ENCODE assay signal across 23 cellular contexts in genomic region chr9:125432715-125433385, GRCh38.
"Had no signal": no experiment of that assay in that cellular context is flagged by ENCODE, and none has a peak within 500 bp of the region (broad histone marks: within the 10 kb centered on the region; RNA-seq: fewer than 3 reads in every experiment).

No MANE protein-coding gene starts in this region.

- H3K4me3 Mint-ChIP-seq: activated CD4-positive, alpha-beta memory T cell treated with anti-CD3 and anti-CD28 coated beads for 36 hours; activated CD4-positive, alpha-beta T cell treated with anti-CD3 and anti-CD28 coated beads for 36 hours; activated CD8-positive, alpha-beta memory T cell treated with anti-CD3 and anti-CD28 coated beads, Interleukin-2, amount 10 ng/mL, durations not matched to agents 7 days and 5 days; activated naive CD4-positive, alpha-beta T cell treated with anti-CD3 and anti-CD28 coated beads, Interleukin-2, amount 50 U/mL, for 24 hours; central memory CD8-positive, alpha-beta T cell; nephron had no signal

- H3K27me3 Mint-ChIP-seq: activated CD4-positive, alpha-beta memory T cell treated with anti-CD3 and anti-CD28 coated beads for 36 hours; activated CD4-positive, alpha-beta T cell treated with anti-CD3 and anti-CD28 coated beads for 36 hours; activated CD8-positive, alpha-beta memory T cell treated with anti-CD3 and anti-CD28 coated beads, Interleukin-2, amount 10 ng/mL, durations not matched to agents 7 days and 5 days; activated naive CD4-positive, alpha-beta T cell treated with anti-CD3 and anti-CD28 coated beads, Interleukin-2, amount 50 U/mL, for 24 hours; central memory CD8-positive, alpha-beta T cell had no signal

- H3K27ac ChIP-seq: body of pancreas, coronary artery, esophagus squamous epithelium, psoas muscle, right lobe of liver, spleen, stomach, thoracic aorta had no signal

- H3K4me3 ChIP-seq: body of pancreas, coronary artery, esophagus squamous epithelium, psoas muscle, right lobe of liver, spleen, stomach, thoracic aorta had no signal

- H3K9me3 ChIP-seq: body of pancreas, esophagus squamous epithelium, psoas muscle, right lobe of liver, spleen, stomach, thoracic aorta had no signal

- H3K4me1 Mint-ChIP-seq: activated CD4-positive, alpha-beta T cell treated with anti-CD3 and anti-CD28 coated beads for 36 hours; activated CD8-positive, alpha-beta memory T cell treated with anti-CD3 and anti-CD28 coated beads, Interleukin-2, amount 10 ng/mL, durations not matched to agents 7 days and 5 days; activated naive CD4-positive, alpha-beta T cell treated with anti-CD3 and anti-CD28 coated beads, Interleukin-2, amount 50 U/mL, for 24 hours; central memory CD8-positive, alpha-beta T cell had no signal

- H3K27ac Mint-ChIP-seq: activated CD4-positive, alpha-beta memory T cell treated with anti-CD3 and anti-CD28 coated beads for 36 hours; activated CD4-positive, alpha-beta T cell treated with anti-CD3 and anti-CD28 coated beads for 36 hours; activated CD8-positive, alpha-beta memory T cell treated with anti-CD3 and anti-CD28 coated beads, Interleukin-2, amount 10 ng/mL, durations not matched to agents 7 days and 5 days; activated naive CD4-positive, alpha-beta T cell treated with anti-CD3 and anti-CD28 coated beads, Interleukin-2, amount 50 U/mL, for 24 hours; activated T-helper 2 cell treated with anti-CD3 and anti-CD28 coated beads, Interferon-gamma antibody, Interleukin-2, Interleukin-4, amounts not matched to agents 10 μg/mL and 5 μg/mL and 100 μg/mL, durations not matched to agents 14 hours and 24 hours and 36 hours had no signal

- H3K4me1 ChIP-seq: body of pancreas, esophagus squamous epithelium, psoas muscle, right lobe of liver, spleen, stomach had no signal

- DNase-seq: activated CD4-positive, alpha-beta memory T cell treated with anti-CD3 and anti-CD28 coated beads for 36 hours; activated CD4-positive, alpha-beta T cell treated with anti-CD3 and anti-CD28 coated beads for 36 hours; activated CD8-positive, alpha-beta memory T cell treated with anti-CD3 and anti-CD28 coated beads, Interleukin-2, amount 10 ng/mL, durations not matched to agents 7 days and 5 days; activated T-cell treated with anti-CD3 and anti-CD28 coated beads, Interleukin-2, amount 50 U/mL, for 1 hour; amniotic stem cell; effector CD4-positive, alpha-beta T cell; esophagus squamous epithelium; hippocampal formation; mesenchymal stem cell; occipital lobe; psoas muscle; spleen; stomach; T-helper 1 cell; T1000 had no signal

- H3K9me3 Mint-ChIP-seq: activated CD4-positive, alpha-beta memory T cell treated with anti-CD3 and anti-CD28 coated beads for 36 hours; activated naive CD4-positive, alpha-beta T cell treated with anti-CD3 and anti-CD28 coated beads, Interleukin-2, amount 50 U/mL, for 24 hours; activated T-helper 2 cell treated with anti-CD3 and anti-CD28 coated beads, Interferon-gamma antibody, Interleukin-2, Interleukin-4, amounts not matched to agents 10 μg/mL and 5 μg/mL and 100 μg/mL, durations not matched to agents 14 hours and 24 hours and 36 hours; central memory CD8-positive, alpha-beta T cell; nephron had no signal

- H3K36me3 Mint-ChIP-seq: activated CD4-positive, alpha-beta memory T cell treated with anti-CD3 and anti-CD28 coated beads for 36 hours; activated CD8-positive, alpha-beta memory T cell treated with anti-CD3 and anti-CD28 coated beads, Interleukin-2, amount 10 ng/mL, durations not matched to agents 7 days and 5 days; activated naive CD4-positive, alpha-beta T cell treated with anti-CD3 and anti-CD28 coated beads, Interleukin-2, amount 50 U/mL, for 24 hours had no signal

- H3K36me3 ChIP-seq: right lobe of liver, thoracic aorta had no signal

- ATAC-seq: activated CD4-positive, alpha-beta T cell treated with anti-CD3 and anti-CD28 coated beads for 36 hours; activated CD8-positive, alpha-beta memory T cell treated with anti-CD3 and anti-CD28 coated beads, Interleukin-2, amount 10 ng/mL, durations not matched to agents 7 days and 5 days; body of pancreas; psoas muscle had no signal

- H3K27me3 ChIP-seq: body of pancreas, esophagus squamous epithelium, right lobe of liver, spleen, stomach had no signal
